Comparison of ENCODE assay signal across 1 cellular context in the genomic region with DNA sequence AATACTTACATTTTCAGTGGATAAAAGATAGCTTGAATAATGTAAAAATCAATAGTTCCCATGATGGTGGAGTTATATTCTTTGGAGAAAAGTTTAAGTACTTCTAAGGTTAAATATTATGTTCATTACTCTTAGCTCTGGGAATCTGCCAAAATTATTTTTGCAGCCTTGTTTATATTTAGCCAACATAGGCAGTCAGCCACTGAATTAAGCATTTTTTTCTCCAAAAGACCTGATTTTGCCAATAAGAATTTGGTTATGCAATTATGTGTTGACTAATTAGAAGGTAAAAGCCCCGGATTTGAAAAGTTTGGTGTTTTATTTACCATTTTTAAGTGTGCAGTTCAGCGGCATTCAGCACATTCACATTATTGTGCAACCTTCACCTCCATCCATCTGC.
TF ChIP-seq lines count a peak whose summit lies in the region.

No MANE protein-coding gene starts in this region.

TF ChIP-seq in HepG2, 621 proteins besides CTCF, POLR2A, EP300 and RAD21 (continued from another document):
- TF ChIP-seq, protein P1, sequence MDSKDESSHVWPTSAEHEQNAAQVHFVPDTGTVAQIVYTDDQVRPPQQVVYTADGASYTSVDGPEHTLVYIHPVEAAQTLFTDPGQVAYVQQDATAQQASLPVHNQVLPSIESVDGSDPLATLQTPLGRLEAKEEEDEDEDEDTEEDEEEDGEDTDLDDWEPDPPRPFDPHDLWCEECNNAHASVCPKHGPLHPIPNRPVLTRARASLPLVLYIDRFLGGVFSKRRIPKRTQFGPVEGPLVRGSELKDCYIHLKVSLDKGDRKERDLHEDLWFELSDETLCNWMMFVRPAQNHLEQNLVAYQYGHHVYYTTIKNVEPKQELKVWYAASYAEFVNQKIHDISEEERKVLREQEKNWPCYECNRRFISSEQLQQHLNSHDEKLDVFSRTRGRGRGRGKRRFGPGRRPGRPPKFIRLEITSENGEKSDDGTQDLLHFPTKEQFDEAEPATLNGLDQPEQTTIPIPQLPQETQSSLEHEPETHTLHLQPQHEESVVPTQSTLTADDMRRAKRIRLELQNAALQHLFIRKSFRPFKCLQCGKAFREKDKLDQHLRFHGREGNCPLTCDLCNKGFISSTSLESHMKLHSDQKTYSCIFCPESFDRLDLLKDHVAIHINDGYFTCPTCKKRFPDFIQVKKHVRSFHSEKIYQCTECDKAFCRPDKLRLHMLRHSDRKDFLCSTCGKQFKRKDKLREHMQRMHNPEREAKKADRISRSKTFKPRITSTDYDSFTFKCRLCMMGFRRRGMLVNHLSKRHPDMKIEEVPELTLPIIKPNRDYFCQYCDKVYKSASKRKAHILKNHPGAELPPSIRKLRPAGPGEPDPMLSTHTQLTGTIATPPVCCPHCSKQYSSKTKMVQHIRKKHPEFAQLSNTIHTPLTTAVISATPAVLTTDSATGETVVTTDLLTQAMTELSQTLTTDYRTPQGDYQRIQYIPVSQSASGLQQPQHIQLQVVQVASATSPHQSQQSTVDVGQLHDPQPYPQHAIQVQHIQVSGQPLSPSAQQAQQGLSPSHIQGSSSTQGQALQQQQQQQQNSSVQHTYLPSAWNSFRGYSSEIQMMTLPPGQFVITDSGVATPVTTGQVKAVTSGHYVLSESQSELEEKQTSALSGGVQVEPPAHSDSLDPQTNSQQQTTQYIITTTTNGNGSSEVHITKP (CRISPR knock-in tag; IDR thresholded peaks at IDR 0.05; ENCODE audit: low read depth): no peak
- TF ChIP-seq, protein P2, sequence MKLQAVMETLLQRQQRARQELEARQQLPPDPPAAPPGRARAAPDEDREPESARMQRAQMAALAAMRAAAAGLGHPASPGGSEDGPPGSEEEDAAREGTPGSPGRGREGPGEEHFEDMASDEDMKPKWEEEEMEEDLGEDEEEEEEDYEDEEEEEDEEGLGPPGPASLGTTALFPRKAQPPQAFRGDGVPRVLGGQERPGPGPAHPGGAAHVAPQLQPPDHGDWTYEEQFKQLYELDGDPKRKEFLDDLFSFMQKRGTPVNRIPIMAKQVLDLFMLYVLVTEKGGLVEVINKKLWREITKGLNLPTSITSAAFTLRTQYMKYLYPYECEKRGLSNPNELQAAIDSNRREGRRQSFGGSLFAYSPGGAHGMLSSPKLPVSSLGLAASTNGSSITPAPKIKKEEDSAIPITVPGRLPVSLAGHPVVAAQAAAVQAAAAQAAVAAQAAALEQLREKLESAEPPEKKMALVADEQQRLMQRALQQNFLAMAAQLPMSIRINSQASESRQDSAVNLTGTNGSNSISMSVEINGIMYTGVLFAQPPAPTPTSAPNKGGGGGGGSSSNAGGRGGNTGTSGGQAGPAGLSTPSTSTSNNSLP (IDR thresholded peaks at IDR 0.05; ENCODE audit: low read depth, low read length): no peak
- no peak for TF ChIP-seq ZNF660 (CRISPR knock-in tag; IDR thresholded peaks at IDR 0.05; ENCODE audit: borderline replicate concordance, low read depth)
